In genomic region chr16:3590736-3591435, GRCh38 we compare ENCODE assay signal across 3 cellular contexts.
TF ChIP-seq lines count a peak whose summit lies in the region.

No MANE protein-coding gene starts in this region.

TF ChIP-seq in HEK293, 187 proteins besides CTCF, POLR2A, EP300 and RAD21:
- TF ChIP-seq SCRT2 (tag by site-specific recombination; IDR thresholded peaks at IDR 0.05) (peak; percentile 64), ZNF560 (tag by site-specific recombination; IDR thresholded peaks at IDR 0.05; ENCODE audit: borderline replicate concordance) (no peak)

TF ChIP-seq in HepG2, 621 proteins besides CTCF, POLR2A, EP300 and RAD21:
- no peak for TF ChIP-seq ATRX (CRISPR knock-in tag; IDR thresholded peaks at IDR 0.05; ENCODE audit: borderline replicate concordance)
- TF ChIP-seq ZBTB33 (CRISPR knock-in tag; IDR thresholded peaks at IDR 0.05) = peak; percentile 96

TF ChIP-seq in SK-N-SH treated with all-trans-retinoic acid at 6 μM for 48 hours, 23 proteins besides CTCF, POLR2A, EP300 and RAD21:
- TF ChIP-seq RARB (CRISPR knock-in tag; IDR thresholded peaks at IDR 0.05) (no peak), ESRRG (CRISPR knock-in tag; IDR thresholded peaks at IDR 0.05) (no peak), PATZ1 (CRISPR knock-in tag; IDR thresholded peaks at IDR 0.05; ENCODE audit: borderline replicate concordance) (no peak), ZC3H10 (CRISPR knock-in tag; IDR thresholded peaks at IDR 0.05) (no peak), TOX (CRISPR knock-in tag; IDR thresholded peaks at IDR 0.05; ENCODE audit: borderline replicate concordance) (no peak), ZFP3 (CRISPR knock-in tag; IDR thresholded peaks at IDR 0.05) (no peak), CSRNP3 (CRISPR knock-in tag; IDR thresholded peaks at IDR 0.05) (no peak), GLIS3 (CRISPR knock-in tag; IDR thresholded peaks at IDR 0.05) (no peak), POU6F1 (CRISPR knock-in tag; IDR thresholded peaks at IDR 0.05; ENCODE audit: borderline replicate concordance, low read depth) (no peak), ARNTL (CRISPR knock-in tag; IDR thresholded peaks at IDR 0.05; ENCODE audit: borderline replicate concordance, low read depth) (no peak)
